In the genomic region with DNA sequence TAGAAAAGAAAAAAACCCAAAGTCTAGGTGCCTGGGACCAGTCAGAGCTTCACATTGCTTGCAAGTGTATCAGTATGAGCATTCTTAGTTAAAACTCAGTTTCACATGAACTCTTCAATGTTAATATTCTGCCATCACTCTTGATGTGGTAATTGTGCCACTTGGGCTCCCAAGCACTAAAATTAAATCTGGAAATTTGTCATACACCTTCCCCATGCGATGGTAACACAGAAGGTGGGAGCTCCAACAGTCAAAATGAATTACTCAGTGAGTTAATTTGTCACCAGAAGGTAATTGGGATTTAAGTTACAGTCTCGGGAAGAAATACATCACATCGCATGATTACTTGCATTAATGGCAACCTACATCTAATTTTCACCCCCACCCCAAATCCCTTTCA, we compare ENCODE assay signal across 8 cellular contexts.
"Had no signal": no experiment of that assay in that cellular context is flagged by ENCODE, and none has a peak within 500 bp of the region (broad histone marks: within the 10 kb centered on the region; RNA-seq: fewer than 3 reads in every experiment).

No MANE protein-coding gene starts in this region.

- DNase-seq: GM23248, GOT3, H7, HFFc6, IMR-90 had no signal

- H3K4me3 ChIP-seq: GM23248, HAP-1 had no signal

- H3K9ac ChIP-seq: GM23248 had no signal

- H3K4me1 ChIP-seq: HAP-1 had no signal

- H3K27ac ChIP-seq: GM23248, HL-60 had no signal

- H3K27ac Mint-ChIP-seq: HFFc6 had no signal

- ATAC-seq: HCT116 had no signal

- H3K4me3 Mint-ChIP-seq: HFFc6 had no signal

- H3K9me3 ChIP-seq: HAP-1 had no signal

- H2AFZ ChIP-seq: GM23248 had no signal

- H3K36me3 ChIP-seq: HAP-1 had no signal
